Comparison of ENCODE assay signal across 8 cellular contexts in genomic region chr1:59072017-59072947, GRCh38.
DNase-seq lines count a peak whose midpoint lies in the region; ATAC-seq, FAIRE-seq and TF ChIP-seq lines count a peak whose summit lies in the region.

No MANE protein-coding gene starts in this region.

- FAIRE-seq in small intestine (lab: Jason Lieb, UNC): no peak

- no peaks in the 10 kb centered on the region for H3K9me2 ChIP-seq in PC-3 (replicated peaks; ENCODE audit: low read length)

- CTCF ChIA-PET in PC-3 (lab: Charles Lee): no interaction called here

- 65 to 84% (median 76%) methylated on average over 9 of the region's 9 CpGs for WGBS in small intestine, 3 donors

- H3K4me1 ChIP-seq in PC-3 (ENCODE audit: insufficient read depth, low read length) (no peaks in the 10 kb centered on the region), small intestine (ENCODE audit: control insufficient read depth in 2 of 2, insufficient read depth in 1 of 2, low read depth in 1 of 2, low read length in 1 of 2) (peaks cover 0 to 17% of the 10 kb centered on the region in 2 donors)

- DNase-seq in GM20000 (ENCODE audit: low spot score) (peak; percentile 18), PC-3 (peak; percentile 7), glutamatergic neuron (no peak), NCI-H2081 treated with DMSO at 0.1 percent for 48 hours (lab: John Stamatoyannopoulos, UW) (no peak), small intestine (no peak)

- BruUV-seq in PC-3 (replicated peaks; lab: Mats Ljungman, UMichigan): no TSS peak

- H3K36me3 ChIP-seq in PC-3 (ENCODE audit: low read depth, low read length): no peaks in the 10 kb centered on the region
- no peaks in the 10 kb centered on the region for H3K36me3 ChIP-seq in small intestine (ENCODE audit: control insufficient read depth in 2 of 2, insufficient read depth in 2 of 2, low read length in 2 of 2)

- peak overlapping the region; percentile 49; the same call in 1 of the 2 replicates for H2AFZ ChIP-seq in PC-3 (ENCODE audit: low read length)

- H3F3A ChIP-seq in PC-3 (ENCODE audit: low read length, unreplicated experiment): no peaks in the 10 kb centered on the region

- POLR2A ChIA-PET in PC-3 (lab: Charles Lee; ENCODE audit: unreplicated experiment): no interaction called here

- intact Hi-C loops in PC-3 (cut with micrococcal nuclease): loop anchor here (5.0 to 10.0 kb wide), 3 partner anchors 70 to 213 kb away; no protein-coding TSS in a partner anchor

- peak overlapping the region; percentile 7 for H3K27ac Mint-ChIP-seq in glutamatergic neuron (ENCODE audit: unreplicated experiment)

- no peaks in the 10 kb centered on the region for H3K36me3 Mint-ChIP-seq in glutamatergic neuron (ENCODE audit: unreplicated experiment)

- H3K27ac ChIP-seq in C4-2B (peak overlapping the region; percentile 78), PC-3 (ENCODE audit: low read length) (no peak overlapping the region), small intestine (ENCODE audit: low read depth in 1 of 2, low read length in 1 of 2) (peak overlapping the region in 1 of 2 donors; percentile 55)

- no peak overlapping the region for H3K4me3 Mint-ChIP-seq in glutamatergic neuron (ENCODE audit: unreplicated experiment)

- H3K4me3 ChIP-seq in PC-3 (ENCODE audit: low read length) (no peak overlapping the region), small intestine (ENCODE audit: low read depth in 1 of 2, low read length in 2 of 2) (no peak overlapping the region)

- no peak overlapping the region for H3K9ac ChIP-seq in PC-3 (ENCODE audit: low read length)

- H3K9me3 ChIP-seq in PC-3 (ENCODE audit: low read length) (no peaks in the 10 kb centered on the region), small intestine (ENCODE audit: control insufficient read depth, low read depth) (no peaks in the 10 kb centered on the region)

- ATAC-seq in PC-3 (0 out of 2 replicates have a peak, but pooled peaks have one; percentile 54), HG02588 (IDR thresholded peaks at IDR 0.05; ENCODE audit: unreplicated experiment) (no peak), GM19035 (IDR thresholded peaks at IDR 0.05; ENCODE audit: unreplicated experiment) (no peak)

- H3K4me1 Mint-ChIP-seq in glutamatergic neuron (ENCODE audit: low read depth, unreplicated experiment): peaks cover 5% of the 10 kb centered on the region

- H3K27me3 Mint-ChIP-seq in glutamatergic neuron (ENCODE audit: unreplicated experiment): no peaks in the 10 kb centered on the region

- no peaks in the 10 kb centered on the region for H3K9me3 Mint-ChIP-seq in glutamatergic neuron (ENCODE audit: unreplicated experiment)

- H3K79me2 ChIP-seq in PC-3 (ENCODE audit: low read length): no peaks in the 10 kb centered on the region

- H3K4me2 ChIP-seq in PC-3 (ENCODE audit: low read length): no peak overlapping the region; the same call in 1 of the 2 replicates

- H3K27me3 ChIP-seq in PC-3 (ENCODE audit: low read length): no peaks in the 10 kb centered on the region
- H3K27me3 ChIP-seq in small intestine (ENCODE audit: control insufficient read depth in 2 of 2, insufficient read depth in 2 of 2, low read length in 2 of 2): no peaks in the 10 kb centered on the region

- no peaks in the 10 kb centered on the region for H4K20me1 ChIP-seq in PC-3 (ENCODE audit: low read length)

- TF ChIP-seq CTCF in C4-2B (conservative IDR thresholded peaks at IDR 0.05): no peak
- TF ChIP-seq CTCF in GM20000 (IDR thresholded peaks at IDR 0.05; ENCODE audit: extremely low read depth, missing control alignments): no peak
- no peak for TF ChIP-seq CTCF in PC-3 (conservative IDR thresholded peaks at IDR 0.05; ENCODE audit: low read depth, low read length)
- no peak for TF ChIP-seq CTCF in glutamatergic neuron (IDR thresholded peaks at IDR 0.05; ENCODE audit: partially characterized antibody, unreplicated experiment)

Comparison
In these comparisons a context has a peak if more than half of its experiments do, and no peak if none do; other contexts are left out.
1. DNase-seq: peak in GM20000 (single experiment) and PC-3 (single experiment); none in glutamatergic neuron (single experiment), NCI-H2081 treated with DMSO at 0.1 percent for 48 hours (single experiment) and small intestine (single experiment).